In genomic region chr3:111739241-111739952, GRCh38 we compare ENCODE assay signal across 9 cellular contexts.
DNase-seq lines count a peak whose midpoint lies in the region; ATAC-seq and TF ChIP-seq lines count a peak whose summit lies in the region.
"Had no signal": no experiment of that assay in that cellular context is flagged by ENCODE, and none has a peak within 500 bp of the region (broad histone marks: within the 10 kb centered on the region; RNA-seq: fewer than 3 reads in every experiment).

No MANE protein-coding gene starts in this region.

- H3K9me3 Mint-ChIP-seq in endothelial cell (ENCODE audit: unreplicated experiment): no peaks in the 10 kb centered on the region

- no peak overlapping the region for H3K27ac Mint-ChIP-seq in endothelial cell (ENCODE audit: unreplicated experiment)

- DNase-seq in NCI-H2196 (lab: John Stamatoyannopoulos, UW; ENCODE audit: unreplicated experiment): peak; percentile 46
- DNase-seq in NCI-H2196 treated with DMSO at 0.1 percent for 48 hours (lab: John Stamatoyannopoulos, UW; ENCODE audit: unreplicated experiment): no peak
- peak; percentile 82 for DNase-seq in brain microvascular endothelial cell
- no peak for DNase-seq in left colon
- DNase-seq in COR-L47 (lab: John Stamatoyannopoulos, UW): no peak
- no peak for DNase-seq in endothelial cell (ENCODE audit: low spot score)
- DNase-seq: NCI-H226 had no signal

- H3K36me3 ChIP-seq in brain microvascular endothelial cell (replicated peaks) (no peaks in the 10 kb centered on the region), urinary bladder (ENCODE audit: insufficient read depth) (no peaks in the 10 kb centered on the region)

- no peaks in the 10 kb centered on the region for H3K27me3 ChIP-seq in brain microvascular endothelial cell (replicated peaks)

- 42% methylated on average over 5 of the region's 5 CpGs for WGBS in urinary bladder

- no peaks in the 10 kb centered on the region for H3K4me1 Mint-ChIP-seq in endothelial cell (ENCODE audit: unreplicated experiment)

- ATAC-seq in left colon: peak; percentile 89
- ATAC-seq in HG03139 (IDR thresholded peaks at IDR 0.05; ENCODE audit: unreplicated experiment): no peak

- H3K27me3 Mint-ChIP-seq in endothelial cell (ENCODE audit: unreplicated experiment): no peaks in the 10 kb centered on the region

- intact Hi-C loops in left colon (cut with DNase I, micrococcal nuclease): no loop called here

- H3K4me1 ChIP-seq in urinary bladder (ENCODE audit: insufficient read depth): peaks cover 4% of the 10 kb centered on the region

- H3K4me3 ChIP-seq in brain microvascular endothelial cell (ENCODE audit: low read depth, low read length): no peak overlapping the region
- H3K4me3 ChIP-seq in urinary bladder (ENCODE audit: low read depth, low read length): no peak overlapping the region

- TF ChIP-seq CTCF in brain microvascular endothelial cell (IDR thresholded peaks at IDR 0.05; ENCODE audit: low read depth, low read length, missing control alignments): no peak
- TF ChIP-seq CTCF in endothelial cell (IDR thresholded peaks at IDR 0.05; ENCODE audit: unreplicated experiment): no peak

- in situ Hi-C loops in brain microvascular endothelial cell (cut with HindIII; ENCODE audit: low pct_ligation_motif_present, low sequenced_read_pairs): no loop called here

- H3K27ac ChIP-seq in brain microvascular endothelial cell (peak overlapping the region; percentile 92), urinary bladder (ENCODE audit: low read depth) (peak overlapping the region; percentile 61)

- H3K36me3 Mint-ChIP-seq in endothelial cell (ENCODE audit: low read depth, unreplicated experiment): no peaks in the 10 kb centered on the region

- H3K4me3 Mint-ChIP-seq in endothelial cell (ENCODE audit: unreplicated experiment): no peak overlapping the region

Comparison
In these comparisons a context has a peak if more than half of its experiments do, and no peak if none do; other contexts are left out.
1. DNase-seq: peak in NCI-H2196 (single experiment) and brain microvascular endothelial cell (single experiment); none in NCI-H2196 treated with DMSO at 0.1 percent for 48 hours (single experiment), left colon (0 of 2), COR-L47 (single experiment) and endothelial cell (single experiment).